26 cellular contexts compared by ENCODE assay signal in genomic region chr7:99648843-99649242, GRCh38. TPM values are rescaled to one million over a fixed set of nuclear protein-coding genes. Genes with fewer than 3 reads are reported as not detected.
"Had no signal": no experiment of that assay in that cellular context is flagged by ENCODE, and none has a peak within 500 bp of the region (broad histone marks: within the 10 kb centered on the region; RNA-seq: fewer than 3 reads in every experiment).

No MANE protein-coding gene starts in this region.

- H3K4me1 Mint-ChIP-seq: immature natural killer cell, neural crest cell had no signal

- H3K79me2 ChIP-seq: hepatocyte had no signal

- DNase-seq: activated CD4-positive, alpha-beta T cell treated with anti-CD3 and anti-CD28 coated beads, Interleukin-2, amount 50 U/mL, for 4 hours; activated CD4-positive, CD25-positive, alpha-beta regulatory T cell treated with anti-CD3 and anti-CD28 coated beads, Interleukin-2, amount 50 U/mL, for 72 hours; activated gamma-delta T cell; body of pancreas; effector CD4-positive, alpha-beta T cell; foreskin fibroblast; immature natural killer cell; left lung; naive thymus-derived CD4-positive, alpha-beta T cell; occipital lobe; right lobe of liver; SJCRH30; stimulated activated CD4-positive, alpha-beta T cell treated with anti-CD3 and anti-CD28 coated beads, Interleukin-2, amount 100 ng/mL, for 24 hours; stimulated activated naive B cell treated with anti-CD40 and anti-IgM and Interleukin-4, amounts not matched to agents 10 μg/mL and 1 μg/mL and 100 μg/mL, for 72 hours; T-helper 1 cell; T-helper 9 cell had no signal

- H3K36me3 ChIP-seq: SJCRH30, thoracic aorta had no signal

- H3K4me3 ChIP-seq: body of pancreas, hepatocyte, left lung, lung, right lobe of liver, SJCRH30, skin epidermis, thoracic aorta had no signal

- H3K27me3 ChIP-seq: body of pancreas, hepatocyte, left lung, right lobe of liver, SJCRH30 had no signal

- H2AFZ ChIP-seq: hepatocyte had no signal

- H3K4me1 ChIP-seq: body of pancreas, left lung, right lobe of liver, SJCRH30 had no signal

- H3K9me3 ChIP-seq: body of pancreas, right lobe of liver, SJCRH30, thoracic aorta had no signal

- H3K4me2 ChIP-seq: hepatocyte had no signal

- H3K27me3 Mint-ChIP-seq: naive thymus-derived CD4-positive, alpha-beta T cell; stimulated activated naive B cell treated with anti-CD40 and anti-IgM and Interleukin-4, amounts not matched to agents 10 μg/mL and 1 μg/mL and 100 μg/mL, for 72 hours; type B pancreatic cell had no signal

- H3K27ac Mint-ChIP-seq: immature natural killer cell; naive thymus-derived CD4-positive, alpha-beta T cell; stimulated activated naive B cell treated with anti-CD40 and anti-IgM and Interleukin-4, amounts not matched to agents 10 μg/mL and 1 μg/mL and 100 μg/mL, for 72 hours; type B pancreatic cell had no signal

- ATAC-seq: body of pancreas; left lung; naive thymus-derived CD4-positive, alpha-beta T cell; right lobe of liver; stimulated activated naive B cell treated with anti-CD40 and anti-IgM and Interleukin-4, amounts not matched to agents 10 μg/mL and 1 μg/mL and 100 μg/mL, for 72 hours had no signal

- H3K4me3 Mint-ChIP-seq: immature natural killer cell; naive thymus-derived CD4-positive, alpha-beta T cell; neural crest cell; stimulated activated naive B cell treated with anti-CD40 and anti-IgM and Interleukin-4, amounts not matched to agents 10 μg/mL and 1 μg/mL and 100 μg/mL, for 72 hours; type B pancreatic cell had no signal

- H3K27ac ChIP-seq: body of pancreas, hepatocyte, left lung, right lobe of liver, SJCRH30, skin epidermis, thoracic aorta had no signal

- H3K9me3 Mint-ChIP-seq: immature natural killer cell, type B pancreatic cell had no signal

RNA-seq across cellular contexts. Expression of gene CYP3A5, which starts 31.0 kb away (rescaled TPM):
- total RNA-seq: chondrocyte, glomerular endothelial cell, neural crest cell had no signal

RNA-seq across cellular contexts. Expression of gene TMEM225B, which starts 50.8 kb away (rescaled TPM):
- total RNA-seq: cardiac septum, glomerular endothelial cell, kidney epithelial cell, occipital lobe had no signal
